Comparison of ENCODE assay signal across 14 cellular contexts in genomic region chr10:86446987-86447386, GRCh38.
DNase-seq lines count a peak whose midpoint lies in the region; ATAC-seq and TF ChIP-seq lines count a peak whose summit lies in the region.
"Had no signal": no experiment of that assay in that cellular context is flagged by ENCODE, and none has a peak within 500 bp of the region (broad histone marks: within the 10 kb centered on the region; RNA-seq: fewer than 3 reads in every experiment).

No MANE protein-coding gene starts in this region.

- H3K4me2 ChIP-seq in PC-9 (no peak overlapping the region), smooth muscle cell (no peak overlapping the region)

- H3K36me3 Mint-ChIP-seq in activated CD4-positive, alpha-beta T cell treated with anti-CD3 and anti-CD28 coated beads, Interleukin-2, amount 10 ng/mL, durations not matched to agents 7 days and 5 days (ENCODE audit: low read depth), result peaks cover 69% of the 10 kb centered on the region
- H3K36me3 Mint-ChIP-seq in dendritic cell treated with granulocyte-macrophage colony-stimulating factor and Interleukin-4, amounts not matched to agents 40 ng/mL and 50 ng/mL, for 4 days (ENCODE audit: low read depth), result peaks cover 95% of the 10 kb centered on the region

- 97% methylated on average over 1 of the region's 1 CpG for WGBS in smooth muscle cell (ENCODE audit: low lambda C conversion rate)

- H3K4me3 Mint-ChIP-seq in activated CD4-positive, alpha-beta T cell treated with anti-CD3 and anti-CD28 coated beads, Interleukin-2, amount 10 ng/mL, durations not matched to agents 7 days and 5 days, result no peak overlapping the region
- no peak overlapping the region for H3K4me3 Mint-ChIP-seq in dendritic cell treated with granulocyte-macrophage colony-stimulating factor and Interleukin-4, amounts not matched to agents 40 ng/mL and 50 ng/mL, for 4 days

- POLR2A ChIA-PET in activated CD4-positive, alpha-beta T cell treated with anti-CD3 and anti-CD28 coated beads, Interleukin-2, amount 10 ng/mL, durations not matched to agents 7 days and 5 days (lab: Charles Lee), result no interaction called here
- POLR2A ChIA-PET in PC-9 (lab: Charles Lee; ENCODE audit: unreplicated experiment), result no interaction called here

- no peaks in the 10 kb centered on the region for H3K9me3 ChIP-seq in PC-9 (ENCODE audit: insufficient read depth, low read depth)
- no peaks in the 10 kb centered on the region for H3K9me3 ChIP-seq in smooth muscle cell (replicated peaks; ENCODE audit: low read depth)

- intact Hi-C loops in PC-9 (cut with micrococcal nuclease; ENCODE audit: unreplicated experiment), result no loop called here
- intact Hi-C loops in dendritic cell treated with granulocyte-macrophage colony-stimulating factor and Interleukin-4, amounts not matched to agents 40 ng/mL and 50 ng/mL, for 4 days (cut with micrococcal nuclease), result loop anchor here (5.0 kb wide), 1 partner anchor 45 kb away; no protein-coding TSS in a partner anchor

- H3K27ac ChIP-seq in PC-9 (0 out of 2 replicates have a peak overlapping the region, but pooled peaks have one; percentile 23), smooth muscle cell (ENCODE audit: low read depth) (peak overlapping the region; percentile 38)

- no peak for ATAC-seq in GM19463 (IDR thresholded peaks at IDR 0.05; ENCODE audit: unreplicated experiment)
- no peak for ATAC-seq in GM19452 (IDR thresholded peaks at IDR 0.05; ENCODE audit: unreplicated experiment)
- ATAC-seq: left cardiac atrium had no signal

- no TSS peak for BruUV-seq in PC-9 (replicated peaks; lab: Mats Ljungman, UMichigan)

- no peaks in the 10 kb centered on the region for H3K27me3 Mint-ChIP-seq in activated CD4-positive, alpha-beta T cell treated with anti-CD3 and anti-CD28 coated beads, Interleukin-2, amount 10 ng/mL, durations not matched to agents 7 days and 5 days
- no peaks in the 10 kb centered on the region for H3K27me3 Mint-ChIP-seq in dendritic cell treated with granulocyte-macrophage colony-stimulating factor and Interleukin-4, amounts not matched to agents 40 ng/mL and 50 ng/mL, for 4 days

- no peaks in the 10 kb centered on the region for H3F3A ChIP-seq in PC-9 (ENCODE audit: insufficient read depth, low read depth)
- peaks cover 2% of the 10 kb centered on the region for H3F3A ChIP-seq in smooth muscle cell (ENCODE audit: low read depth)

- H3K4me1 Mint-ChIP-seq in activated CD4-positive, alpha-beta T cell treated with anti-CD3 and anti-CD28 coated beads, Interleukin-2, amount 10 ng/mL, durations not matched to agents 7 days and 5 days, result peaks cover 23% of the 10 kb centered on the region
- H3K4me1 Mint-ChIP-seq in dendritic cell treated with granulocyte-macrophage colony-stimulating factor and Interleukin-4, amounts not matched to agents 40 ng/mL and 50 ng/mL, for 4 days (ENCODE audit: low read depth), result peaks cover 39% of the 10 kb centered on the region

- peak overlapping the region; percentile 59 for H3K27ac Mint-ChIP-seq in activated CD4-positive, alpha-beta T cell treated with anti-CD3 and anti-CD28 coated beads, Interleukin-2, amount 10 ng/mL, durations not matched to agents 7 days and 5 days
- H3K27ac Mint-ChIP-seq in dendritic cell treated with granulocyte-macrophage colony-stimulating factor and Interleukin-4, amounts not matched to agents 40 ng/mL and 50 ng/mL, for 4 days, result peak overlapping the region; percentile 37

- CTCF ChIA-PET in activated CD4-positive, alpha-beta T cell treated with anti-CD3 and anti-CD28 coated beads, Interleukin-2, amount 10 ng/mL, durations not matched to agents 7 days and 5 days (lab: Charles Lee), result no interaction called here
- CTCF ChIA-PET in PC-9 (lab: Charles Lee), result no interaction called here

- H3K4me3 ChIP-seq in PC-9 (no peak overlapping the region), smooth muscle cell (no peak overlapping the region)

- TF ChIP-seq CTCF in PC-9 (conservative IDR thresholded peaks at IDR 0.05), result no peak
- no peak for TF ChIP-seq CTCF in smooth muscle cell (IDR thresholded peaks at IDR 0.05; ENCODE audit: borderline replicate concordance, insufficient read depth, poor library complexity, severe bottlenecking)

- H4K20me1 ChIP-seq in PC-9 (ENCODE audit: insufficient read depth), result no peaks in the 10 kb centered on the region
- H4K20me1 ChIP-seq in smooth muscle cell (ENCODE audit: low read depth), result no peaks in the 10 kb centered on the region

- H3K9me2 ChIP-seq in PC-9 (ENCODE audit: insufficient read depth), result no peaks in the 10 kb centered on the region

- no peak overlapping the region for H3K9ac ChIP-seq in smooth muscle cell (ENCODE audit: low read depth)

- peaks cover 6% of the 10 kb centered on the region; the same call in 1 of the 2 replicates for H3K36me3 ChIP-seq in PC-9 (ENCODE audit: low read depth)
- peaks cover 33% of the 10 kb centered on the region for H3K36me3 ChIP-seq in smooth muscle cell (ENCODE audit: low read depth)

- no peaks in the 10 kb centered on the region for H3K79me2 ChIP-seq in PC-9 (ENCODE audit: low read depth)
- peaks cover 5% of the 10 kb centered on the region for H3K79me2 ChIP-seq in smooth muscle cell (ENCODE audit: low read depth)

- H2AFZ ChIP-seq in PC-9 (no peak overlapping the region), smooth muscle cell (ENCODE audit: low read depth) (no peak overlapping the region)

- no peaks in the 10 kb centered on the region for H3K9me3 Mint-ChIP-seq in activated CD4-positive, alpha-beta T cell treated with anti-CD3 and anti-CD28 coated beads, Interleukin-2, amount 10 ng/mL, durations not matched to agents 7 days and 5 days
- no peaks in the 10 kb centered on the region for H3K9me3 Mint-ChIP-seq in dendritic cell treated with granulocyte-macrophage colony-stimulating factor and Interleukin-4, amounts not matched to agents 40 ng/mL and 50 ng/mL, for 4 days

- no peaks in the 10 kb centered on the region for H3K4me1 ChIP-seq in PC-9 (replicated peaks; ENCODE audit: insufficient read depth)
- H3K4me1 ChIP-seq in smooth muscle cell (ENCODE audit: low read depth), result no peaks in the 10 kb centered on the region

- DNase-seq in activated CD4-positive, alpha-beta T cell treated with anti-CD3 and anti-CD28 coated beads, Interleukin-2, amount 10 ng/mL, durations not matched to agents 7 days and 5 days, result no peak
- no peak for DNase-seq in activated CD4-positive, alpha-beta T cell treated with anti-CD3 and anti-CD28 coated beads, Interleukin-2, amount 50 U/mL, for 48 hours
- DNase-seq in PC-9, result no peak
- DNase-seq in smooth muscle cell (lab: John Stamatoyannopoulos, UW; ENCODE audit: unreplicated experiment), result no peak
- DNase-seq in Ammon's horn (ENCODE audit: low spot score), result no peak
- DNase-seq: GOT3, Karpas-422, left cardiac atrium, NCI-H2081, SHP77, trophoblast cell had no signal

- no peaks in the 10 kb centered on the region for H3K27me3 ChIP-seq in PC-9 (ENCODE audit: insufficient read depth, low read depth)
- H3K27me3 ChIP-seq in smooth muscle cell (ENCODE audit: low read depth), result no peaks in the 10 kb centered on the region
